Comparison of ENCODE assay signal across 8 cellular contexts in the genomic region with DNA sequence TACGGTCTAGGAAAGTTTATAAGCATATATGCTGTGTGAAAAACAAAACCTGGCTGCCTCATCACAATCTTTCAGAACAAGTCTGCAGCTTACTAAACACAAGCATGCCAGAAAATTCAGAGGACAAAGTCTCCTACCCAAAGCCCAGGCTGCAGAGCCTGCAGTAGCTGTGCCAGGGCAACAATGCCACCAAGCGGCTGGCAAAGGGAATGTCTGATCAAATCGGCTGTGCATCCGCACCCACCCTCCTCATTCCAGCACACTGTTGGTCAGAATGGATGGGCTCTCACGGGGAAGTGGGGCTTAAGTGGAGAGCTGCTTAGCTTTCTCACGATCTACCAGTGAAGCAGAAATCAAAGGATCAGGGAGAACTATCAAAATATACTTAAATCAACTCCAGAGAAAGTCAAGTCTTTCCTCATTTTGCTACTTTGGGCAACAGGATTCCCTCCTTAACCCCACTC.
DNase-seq lines count a peak whose midpoint lies in the region; ATAC-seq lines count a peak whose summit lies in the region.

No MANE protein-coding gene starts in this region.

- peak; percentile 31 for ATAC-seq in HG03108 (IDR thresholded peaks at IDR 0.05; ENCODE audit: unreplicated experiment)
- no peak for ATAC-seq in HG02840 (IDR thresholded peaks at IDR 0.05; ENCODE audit: low FRiP score, unreplicated experiment)

- DNase-seq in DMS79 (lab: John Stamatoyannopoulos, UW) (peak; percentile 34), NCI-H69 (lab: John Stamatoyannopoulos, UW) (peak; percentile 76), lung microvascular endothelial cell (ENCODE audit: low read depth in 2 of 2) (peak; percentile 76 to 89)
- DNase-seq in activated CD4-positive, alpha-beta T cell treated with anti-CD3 and anti-CD28 coated beads, Interleukin-2, amount 50 U/mL, for 48 hours = peak; percentile 65 to 71
- DNase-seq in effector CD4-positive, alpha-beta T cell = peak; percentile 45
- peak; percentile 21 to 44 for DNase-seq in stimulated activated CD8-positive, alpha-beta memory T cell treated with anti-CD3 and anti-CD28 coated beads, Interleukin-15, amount 100 ng/mL, for 4 hours (ENCODE audit: low read depth in 2 of 2)

Comparison
In these comparisons a context has a peak if more than half of its experiments do, and no peak if none do; other contexts are left out.
1. DNase-seq: peak in every context shown above with its lines; median percentile 82 in lung microvascular endothelial cell; 76 in NCI-H69; 68 in activated CD4-positive, alpha-beta T cell treated with anti-CD3 and anti-CD28 coated beads, Interleukin-2, amount 50 U/mL, for 48 hours; 45 in effector CD4-positive, alpha-beta T cell; 34 in DMS79; 32 in stimulated activated CD8-positive, alpha-beta memory T cell treated with anti-CD3 and anti-CD28 coated beads, Interleukin-15, amount 100 ng/mL, for 4 hours.